9 cellular contexts compared by ENCODE assay signal in genomic region chr2:65722028-65722427, GRCh38.
DNase-seq lines count a peak whose midpoint lies in the region; ATAC-seq and TF ChIP-seq lines count a peak whose summit lies in the region.
"Had no signal": no experiment of that assay in that cellular context is flagged by ENCODE, and none has a peak within 500 bp of the region (broad histone marks: within the 10 kb centered on the region; RNA-seq: fewer than 3 reads in every experiment).

No MANE protein-coding gene starts in this region.

- TF ChIP-seq CTCF in astrocyte of the spinal cord (IDR thresholded peaks at IDR 0.05; ENCODE audit: low read depth, low read length), result peak; percentile 52

- H3K4me3 ChIP-seq in astrocyte of the spinal cord (ENCODE audit: low read depth, low read length), result no peak overlapping the region

- peak; percentile 75 for DNase-seq in NCI-H82 (lab: John Stamatoyannopoulos, UW)
- DNase-seq in NCI-H82 treated with DMSO at 0.1 percent for 48 hours (lab: John Stamatoyannopoulos, UW; ENCODE audit: unreplicated experiment), result no peak
- DNase-seq in astrocyte of the spinal cord (ENCODE audit: low read depth, low spot score), result peak; percentile 45
- peak; percentile 24 for DNase-seq in kidney glomerular epithelial cell (lab: John Stamatoyannopoulos, UW)
- peak; percentile 61 for DNase-seq in ureter (ENCODE audit: low spot score)
- no peak for DNase-seq in stimulated activated CD8-positive, alpha-beta memory T cell treated with anti-CD3 and anti-CD28 coated beads, Interleukin-4, amount 100 ng/mL, for 48 hours
- no peak for DNase-seq in stimulated activated CD4-positive, alpha-beta T cell treated with anti-CD3 and anti-CD28 coated beads, Interleukin-4, amount 100 ng/mL, for 1 hour
- DNase-seq: CD4-positive, CD25-positive, alpha-beta regulatory T cell had no signal

- in situ Hi-C loops in astrocyte of the spinal cord (cut with HindIII; ENCODE audit: low sequenced_read_pairs), result no loop called here

- ATAC-seq in HG03025 (IDR thresholded peaks at IDR 0.05; ENCODE audit: low FRiP score, unreplicated experiment), result no peak

Comparison
In these comparisons a context has a peak if more than half of its experiments do, and no peak if none do; other contexts are left out.
1. DNase-seq: peak in NCI-H82 (single experiment), astrocyte of the spinal cord (single experiment), kidney glomerular epithelial cell (single experiment) and ureter (single experiment); none in NCI-H82 treated with DMSO at 0.1 percent for 48 hours (single experiment), stimulated activated CD8-positive, alpha-beta memory T cell treated with anti-CD3 and anti-CD28 coated beads, Interleukin-4, amount 100 ng/mL, for 48 hours (single experiment) and stimulated activated CD4-positive, alpha-beta T cell treated with anti-CD3 and anti-CD28 coated beads, Interleukin-4, amount 100 ng/mL, for 1 hour (single experiment).